ENCODE assay signal across 9 cellular contexts in genomic region chr13:51590966-51591627, GRCh38. TPM values are rescaled to one million over a fixed set of nuclear protein-coding genes. Genes with fewer than 3 reads are reported as not detected.
DNase-seq lines count a peak whose midpoint lies in the region; ATAC-seq and TF ChIP-seq lines count a peak whose summit lies in the region.
"Had no signal": no experiment of that assay in that cellular context is flagged by ENCODE, and none has a peak within 500 bp of the region (broad histone marks: within the 10 kb centered on the region; RNA-seq: fewer than 3 reads in every experiment).

No MANE protein-coding gene starts in this region.

- DNase-seq in DMS 273 treated with DMSO at 0.1 percent for 48 hours (lab: John Stamatoyannopoulos, UW) (peak; percentile 45), NCI-H524 (lab: John Stamatoyannopoulos, UW) (peak; percentile 77 to 88), dermis blood vessel endothelial cell (peak; percentile 37), D341Med (ENCODE audit: low spot score) (no peak), superior temporal gyrus (ENCODE audit: extremely low spot score) (no peak)
- no peak for DNase-seq in activated T-cell treated with anti-CD3 and anti-CD28 coated beads, Interleukin-2, amount 50 U/mL, for 48 hours
- DNase-seq: activated T-cell treated with anti-CD3 and anti-CD28 coated beads, Interleukin-2, amount 50 U/mL, for 72 hours had no signal

- peaks cover 31% of the 10 kb centered on the region for H3K4me1 Mint-ChIP-seq in nephron

- H3K4me3 Mint-ChIP-seq in nephron = peak overlapping the region in 1 of 3 experiments; percentile 30

- no peaks in the 10 kb centered on the region for H3K36me3 Mint-ChIP-seq in nephron (ENCODE audit: low read depth)

- no peak for ATAC-seq in GM19035 (IDR thresholded peaks at IDR 0.05; ENCODE audit: unreplicated experiment)

- H3K27me3 Mint-ChIP-seq in nephron (ENCODE audit: low read depth) = no peaks in the 10 kb centered on the region

- TF ChIP-seq CTCF in nephron (IDR thresholded peaks at IDR 0.05; ENCODE audit: unreplicated experiment in 3 of 3) = no peak

- peak overlapping the region; percentile 30 to 61 (median 48) for H3K27ac Mint-ChIP-seq in nephron
- H3K27ac Mint-ChIP-seq: activated T-cell treated with anti-CD3 and anti-CD28 coated beads, Interleukin-2, amount 50 U/mL, for 72 hours had no signal

- no peaks in the 10 kb centered on the region for H3K9me3 Mint-ChIP-seq in nephron
- H3K9me3 Mint-ChIP-seq: activated T-cell treated with anti-CD3 and anti-CD28 coated beads, Interleukin-2, amount 50 U/mL, for 72 hours had no signal

RNA-seq across cellular contexts. Expression of gene WDFY2, which starts 6.8 kb away (rescaled TPM):
- 3.9 and 4.6 TPM in 2 replicates for total RNA-seq in dermis blood vessel endothelial cell

Comparison
In these comparisons a context has a peak if more than half of its experiments do, and no peak if none do; other contexts are left out.
1. DNase-seq: peak in DMS 273 treated with DMSO at 0.1 percent for 48 hours (single experiment), NCI-H524 (2 of 2) and dermis blood vessel endothelial cell (single experiment); none in activated T-cell treated with anti-CD3 and anti-CD28 coated beads, Interleukin-2, amount 50 U/mL, for 48 hours (0 of 2), D341Med (single experiment) and superior temporal gyrus (single experiment).